8 cellular contexts compared by ENCODE assay signal in genomic region chr2:71068218-71069035, GRCh38. TPM values are rescaled to one million over a fixed set of nuclear protein-coding genes. Genes with fewer than 3 reads are reported as not detected.
DNase-seq lines count a peak whose midpoint lies in the region; ATAC-seq, FAIRE-seq and TF ChIP-seq lines count a peak whose summit lies in the region.

TSS of gene NAGK (plus strand) at chr2:71068648. CDS start at chr2:71068684, 36 bp downstream.

- FAIRE-seq in frontal cortex (lab: Jason Lieb, UNC), result no peak

- CTCF ChIA-PET in activated naive CD4-positive, alpha-beta T cell treated with anti-CD3 and anti-CD28 coated beads for 36 hours (lab: Charles Lee), result interaction anchor here (0.7 to 2.8 kb wide), 8 partner anchors 10 to 69 kb away, joined by 3 to 10 read pairs (median 4); partner anchors contain the start of genes MCEE and MPHOSPH10

- DNase-seq in GM06990 (ENCODE audit: extremely low read depth, insufficient read length), result peak; percentile 99
- DNase-seq in NB4 (ENCODE audit: low read depth), result peak; percentile 97
- DNase-seq in SK-N-DZ (ENCODE audit: low spot score), result peak; percentile 95
- DNase-seq in activated naive CD4-positive, alpha-beta T cell treated with anti-CD3 and anti-CD28 coated beads for 36 hours, result peak; percentile 96
- DNase-seq in frontal cortex (ENCODE audit: low spot score in 2 of 2), result peak; percentile 91 to 94

- peaks cover 9% of the 10 kb centered on the region for H3K36me3 ChIP-seq in GM06990 (ENCODE audit: control insufficient read depth, insufficient read depth, low read length)
- peaks cover 20% of the 10 kb centered on the region for H3K36me3 ChIP-seq in neutrophil

- peak within 1 kb of the TSS; percentile 95 for H3K4me3 Mint-ChIP-seq in activated naive CD4-positive, alpha-beta T cell treated with anti-CD3 and anti-CD28 coated beads for 36 hours

- H3K9me3 ChIP-seq in neutrophil, result no peaks in the 10 kb centered on the region

- H3K9me3 Mint-ChIP-seq in activated naive CD4-positive, alpha-beta T cell treated with anti-CD3 and anti-CD28 coated beads for 36 hours, result no peaks in the 10 kb centered on the region

- peak within 1 kb of the TSS; percentile 98 for H3K27ac Mint-ChIP-seq in activated naive CD4-positive, alpha-beta T cell treated with anti-CD3 and anti-CD28 coated beads for 36 hours

- TF ChIP-seq CTCF in GM06990 (IDR thresholded peaks at IDR 0.05; ENCODE audit: insufficient read depth, low read length, poor library complexity, severe bottlenecking) (peak; percentile 12), NB4 (IDR thresholded peaks at IDR 0.05; ENCODE audit: low read depth, low read length) (no peak), neutrophil (IDR thresholded peaks at IDR 0.05) (peak; percentile 25), subcutaneous adipose tissue (IDR thresholded peaks at IDR 0.05; ENCODE audit: low read depth) (no peak)

- TF ChIP-seq POLR2A in NB4 (IDR thresholded peaks at IDR 0.05; ENCODE audit: extremely low read depth, insufficient read length), result peak; percentile 99

- peaks cover 49% of the 10 kb centered on the region for H3K4me1 Mint-ChIP-seq in activated naive CD4-positive, alpha-beta T cell treated with anti-CD3 and anti-CD28 coated beads for 36 hours (ENCODE audit: low read depth)

- H3K4me1 ChIP-seq in neutrophil (ENCODE audit: control insufficient read depth in 1 of 2, insufficient read depth in 1 of 2, low read depth in 1 of 2, low read length in 1 of 2), result peaks cover 90 to 92% of the 10 kb centered on the region in 2 experiments

- H3K27ac ChIP-seq in neutrophil, result peak within 1 kb of the TSS; percentile 100

- intact Hi-C loops in activated naive CD4-positive, alpha-beta T cell treated with anti-CD3 and anti-CD28 coated beads for 36 hours (cut with micrococcal nuclease), result loop anchor here (1.0 to 5.0 kb wide), 8 partner anchors 19 to 263 kb away; partner anchors contain the start of genes MCEE, MPHOSPH10, PAIP2B and ZNF638

- H3K4me3 ChIP-seq in GM06990 (replicated peaks; ENCODE audit: low read depth, low read length) (peak within 1 kb of the TSS; percentile 79), NB4 (ENCODE audit: low read depth, low read length) (peak within 1 kb of the TSS; percentile 85), neutrophil (ENCODE audit: low read depth in 1 of 2, low read length in 1 of 2) (peak within 1 kb of the TSS; percentile 94 to 95)

- H3K27me3 Mint-ChIP-seq in activated naive CD4-positive, alpha-beta T cell treated with anti-CD3 and anti-CD28 coated beads for 36 hours (ENCODE audit: low read depth), result no peaks in the 10 kb centered on the region

- peak; percentile 56 for ATAC-seq in HG02571 (IDR thresholded peaks at IDR 0.05; ENCODE audit: unreplicated experiment)

- H3K36me3 Mint-ChIP-seq in activated naive CD4-positive, alpha-beta T cell treated with anti-CD3 and anti-CD28 coated beads for 36 hours (ENCODE audit: low read depth), result peaks cover 4% of the 10 kb centered on the region

- H3K27me3 ChIP-seq in GM06990 (replicated peaks; ENCODE audit: control insufficient read depth, insufficient read depth, low read length) (no peaks in the 10 kb centered on the region), neutrophil (no peaks in the 10 kb centered on the region)

RNA-seq across cellular contexts. Expression of gene NAGK, which starts in this region (rescaled TPM):
- polyA plus RNA-seq in SK-N-DZ (2014; cell fraction: cytosol; rRNA removed), result 20.2 and 24.3 TPM in 2 replicates
- polyA plus RNA-seq in SK-N-DZ (2014; cell fraction: nucleus; rRNA removed), result 96.2 and 120 TPM in 2 replicates
- 10 to 100 TPM; 33.2 to 38.3 TPM for total RNA-seq in activated naive CD4-positive, alpha-beta T cell treated with anti-CD3 and anti-CD28 coated beads for 36 hours
- total RNA-seq in frontal cortex (49.7 TPM), subcutaneous adipose tissue (100 to 1,000 TPM in 2 of 4 donors, 10 to 100 TPM in 2; 60.8 to 169 (median 97.6) TPM)

Comparison
In these comparisons a context has a peak if more than half of its experiments do, and no peak if none do; other contexts are left out.
1. Peak in every context shown above with its lines: DNase-seq, ATAC-seq, H3K4me3 ChIP-seq and H3K27ac ChIP-seq.
2. CTCF ChIP-seq: peak in GM06990 (single experiment) and neutrophil (single experiment); none in NB4 (single experiment) and subcutaneous adipose tissue (single experiment).